ENCODE assay signal across 38 cellular contexts in genomic region chrX:7480721-7481120, GRCh38.
"Had no signal": no experiment of that assay in that cellular context is flagged by ENCODE, and none has a peak within 500 bp of the region (broad histone marks: within the 10 kb centered on the region; RNA-seq: fewer than 3 reads in every experiment).

No MANE protein-coding gene starts in this region.

- ATAC-seq: activated naive CD4-positive, alpha-beta T cell treated with anti-CD3 and anti-CD28 coated beads, Interleukin-2, amount 50 U/mL, for 72 hours; activated T-cell treated with anti-CD3 and anti-CD28 coated beads, Interleukin-2, amount 50 U/mL, for 4 hours; activated T-cell treated with anti-CD3 and anti-CD28 coated beads, Interleukin-2, amount 50 U/mL, for 72 hours; activated T-helper 17 cell treated with anti-CD3 and anti-CD28 coated beads, Interleukin-2, amount 50 U/mL, for 72 hours; body of pancreas had no signal

- H3K36me3 Mint-ChIP-seq: activated naive CD4-positive, alpha-beta T cell treated with anti-CD3 and anti-CD28 coated beads, Interleukin-2, amount 10 ng/mL, durations not matched to agents 7 days and 5 days; activated naive CD4-positive, alpha-beta T cell treated with anti-CD3 and anti-CD28 coated beads, Interleukin-2, amount 50 U/mL, for 24 hours; activated naive CD4-positive, alpha-beta T cell treated with anti-CD3 and anti-CD28 coated beads, Interleukin-2, amount 50 U/mL, for 72 hours; activated naive CD8-positive, alpha-beta T cell; activated naive CD8-positive, alpha-beta T cell treated with anti-CD3 and anti-CD28 coated beads for 36 hours; activated naive CD8-positive, alpha-beta T cell treated with anti-CD3 and anti-CD28 coated beads, Interleukin-2, amount 10 ng/mL, durations not matched to agents 7 days and 5 days; brain had no signal

- H3K36me3 ChIP-seq: adrenal gland, ascending aorta, brain microvascular endothelial cell, breast epithelium, cardiac muscle cell had no signal

- H3K9me3 ChIP-seq: adrenal gland, ascending aorta, body of pancreas, breast epithelium had no signal

- DNase-seq: activated effector memory CD4-positive, alpha-beta T cell treated with anti-CD3 and anti-CD28 coated beads, Interleukin-2, amount 50 U/mL, for 16 hours; activated effector memory CD4-positive, alpha-beta T cell treated with Interleukin-2 at 50 U/mL for 16 hours; activated gamma-delta T cell; activated gamma-delta T cell treated with Interleukin-2 at 50 U/mL for 16 hours; activated naive CD4-positive, alpha-beta T cell; activated naive CD4-positive, alpha-beta T cell treated with anti-CD3 and anti-CD28 coated beads for 36 hours; activated naive CD4-positive, alpha-beta T cell treated with anti-CD3 and anti-CD28 coated beads, Interleukin-2, amount 10 ng/mL, durations not matched to agents 7 days and 5 days; activated naive CD4-positive, alpha-beta T cell treated with anti-CD3 and anti-CD28 coated beads, Interleukin-2, amount 50 U/mL, for 16 hours; activated naive CD4-positive, alpha-beta T cell treated with Interleukin-2 at 50 U/mL for 16 hours; activated naive CD8-positive, alpha-beta T cell treated with anti-CD3 and anti-CD28 coated beads for 36 hours; activated naive CD8-positive, alpha-beta T cell treated with anti-CD3 and anti-CD28 coated beads, Interleukin-2, amount 10 ng/mL, durations not matched to agents 7 days and 5 days; activated T-cell treated with anti-CD3 and anti-CD28 coated beads for 4 hours; activated T-cell treated with anti-CD3 and anti-CD28 coated beads, Interleukin-2, amount 50 U/mL, for 1 hour; activated T-cell treated with anti-CD3 and anti-CD28 coated beads, Interleukin-2, amount 50 U/mL, for 24 hours; activated T-cell treated with anti-CD3 and anti-CD28 coated beads, Interleukin-2, amount 50 U/mL, for 4 hours; activated T-cell treated with anti-CD3 and anti-CD28 coated beads, Interleukin-2, amount 50 U/mL, for 48 hours; activated T-cell treated with anti-CD3 and anti-CD28 coated beads, Interleukin-2, amount 50 U/mL, for 72 hours; adrenal gland; amniotic stem cell; amygdala; anterior cingulate cortex; aorta; body of pancreas; brain microvascular endothelial cell; caudate nucleus; central memory CD4-positive, alpha-beta T cell; cerebellar nuclear complex had no signal

- H3K4me3 ChIP-seq: adrenal gland, ascending aorta, body of pancreas, breast epithelium, cardiac muscle cell had no signal

- H3K27ac ChIP-seq: adrenal gland, ascending aorta, body of pancreas, brain microvascular endothelial cell, breast epithelium, cardiac muscle cell had no signal

- H3K27me3 ChIP-seq: adrenal gland, ascending aorta, body of pancreas, brain microvascular endothelial cell, breast epithelium, cardiac muscle cell had no signal

- H3K9me3 Mint-ChIP-seq: activated naive CD4-positive, alpha-beta T cell treated with anti-CD3 and anti-CD28 coated beads for 36 hours; activated naive CD4-positive, alpha-beta T cell treated with anti-CD3 and anti-CD28 coated beads, Interleukin-2, amount 50 U/mL, for 24 hours; activated naive CD8-positive, alpha-beta T cell treated with anti-CD3 and anti-CD28 coated beads for 36 hours; activated naive CD8-positive, alpha-beta T cell treated with anti-CD3 and anti-CD28 coated beads, Interleukin-2, amount 10 ng/mL, durations not matched to agents 7 days and 5 days; activated T-cell treated with anti-CD3 and anti-CD28 coated beads, Interleukin-2, amount 50 U/mL, for 4 hours; activated T-helper 1 cell treated with anti-CD3 and anti-CD28 coated beads, Interleukin-12 subunit alpha, Interleukin-12 subunit beta, Interleukin-2, Interleukin-4 antibody, amounts not matched to agents 30 ng/mL and 10 ng/mL and 1 ng/mL, durations not matched to agents 14 hours and 24 hours and 36 hours; activated T-helper 17 cell treated with anti-CD3 and anti-CD28 coated beads, Interleukin-2, amount 50 U/mL, for 72 hours; activated T-helper 2 cell treated with anti-CD3 and anti-CD28 coated beads, Interferon-gamma antibody, Interleukin-2, Interleukin-4, amounts not matched to agents 10 μg/mL and 5 μg/mL and 100 μg/mL, durations not matched to agents 14 hours and 24 hours and 36 hours; brain had no signal

- H3K27me3 Mint-ChIP-seq: activated naive CD4-positive, alpha-beta T cell treated with anti-CD3 and anti-CD28 coated beads, Interleukin-2, amount 10 ng/mL, durations not matched to agents 7 days and 5 days; activated naive CD4-positive, alpha-beta T cell treated with anti-CD3 and anti-CD28 coated beads, Interleukin-2, amount 50 U/mL, for 24 hours; activated naive CD8-positive, alpha-beta T cell; activated naive CD8-positive, alpha-beta T cell treated with anti-CD3 and anti-CD28 coated beads for 36 hours; activated naive CD8-positive, alpha-beta T cell treated with anti-CD3 and anti-CD28 coated beads, Interleukin-2, amount 10 ng/mL, durations not matched to agents 7 days and 5 days; activated T-cell treated with anti-CD3 and anti-CD28 coated beads, Interleukin-2, amount 50 U/mL, for 24 hours; activated T-helper 17 cell treated with anti-CD3 and anti-CD28 coated beads, Interleukin-2, amount 50 U/mL, for 72 hours; central memory CD8-positive, alpha-beta T cell had no signal

- H3K4me3 Mint-ChIP-seq: activated naive CD4-positive, alpha-beta T cell treated with anti-CD3 and anti-CD28 coated beads for 36 hours; activated naive CD4-positive, alpha-beta T cell treated with anti-CD3 and anti-CD28 coated beads, Interleukin-2, amount 10 ng/mL, durations not matched to agents 7 days and 5 days; activated naive CD4-positive, alpha-beta T cell treated with anti-CD3 and anti-CD28 coated beads, Interleukin-2, amount 50 U/mL, for 24 hours; activated naive CD8-positive, alpha-beta T cell; activated naive CD8-positive, alpha-beta T cell treated with anti-CD3 and anti-CD28 coated beads for 36 hours; activated naive CD8-positive, alpha-beta T cell treated with anti-CD3 and anti-CD28 coated beads, Interleukin-2, amount 10 ng/mL, durations not matched to agents 7 days and 5 days; activated T-cell treated with anti-CD3 and anti-CD28 coated beads, Interleukin-2, amount 50 U/mL, for 24 hours; activated T-cell treated with anti-CD3 and anti-CD28 coated beads, Interleukin-2, amount 50 U/mL, for 4 hours; activated T-cell treated with anti-CD3 and anti-CD28 coated beads, Interleukin-2, amount 50 U/mL, for 72 hours; activated T-helper 1 cell treated with anti-CD3 and anti-CD28 coated beads, Interleukin-12 subunit alpha, Interleukin-12 subunit beta, Interleukin-2, Interleukin-4 antibody, amounts not matched to agents 30 ng/mL and 10 ng/mL and 1 ng/mL, durations not matched to agents 14 hours and 24 hours and 36 hours; activated T-helper 17 cell treated with anti-CD3 and anti-CD28 coated beads, Interleukin-2, amount 50 U/mL, for 72 hours; brain; central memory CD8-positive, alpha-beta T cell had no signal

- H3K4me1 ChIP-seq: adrenal gland, ascending aorta, body of pancreas, breast epithelium had no signal

- H3K4me1 Mint-ChIP-seq: activated naive CD4-positive, alpha-beta T cell treated with anti-CD3 and anti-CD28 coated beads, Interleukin-2, amount 10 ng/mL, durations not matched to agents 7 days and 5 days; activated naive CD4-positive, alpha-beta T cell treated with anti-CD3 and anti-CD28 coated beads, Interleukin-2, amount 50 U/mL, for 24 hours; activated naive CD8-positive, alpha-beta T cell treated with anti-CD3 and anti-CD28 coated beads for 36 hours; activated naive CD8-positive, alpha-beta T cell treated with anti-CD3 and anti-CD28 coated beads, Interleukin-2, amount 10 ng/mL, durations not matched to agents 7 days and 5 days; activated T-helper 17 cell treated with anti-CD3 and anti-CD28 coated beads, Interleukin-2, amount 50 U/mL, for 72 hours; brain; central memory CD8-positive, alpha-beta T cell had no signal

- H3K27ac Mint-ChIP-seq: activated naive CD4-positive, alpha-beta T cell treated with anti-CD3 and anti-CD28 coated beads for 36 hours; activated naive CD4-positive, alpha-beta T cell treated with anti-CD3 and anti-CD28 coated beads, Interleukin-2, amount 10 ng/mL, durations not matched to agents 7 days and 5 days; activated naive CD4-positive, alpha-beta T cell treated with anti-CD3 and anti-CD28 coated beads, Interleukin-2, amount 50 U/mL, for 24 hours; activated naive CD4-positive, alpha-beta T cell treated with anti-CD3 and anti-CD28 coated beads, Interleukin-2, amount 50 U/mL, for 72 hours; activated naive CD8-positive, alpha-beta T cell; activated naive CD8-positive, alpha-beta T cell treated with anti-CD3 and anti-CD28 coated beads for 36 hours; activated naive CD8-positive, alpha-beta T cell treated with anti-CD3 and anti-CD28 coated beads, Interleukin-2, amount 10 ng/mL, durations not matched to agents 7 days and 5 days; activated T-cell treated with anti-CD3 and anti-CD28 coated beads, Interleukin-2, amount 50 U/mL, for 24 hours; activated T-cell treated with anti-CD3 and anti-CD28 coated beads, Interleukin-2, amount 50 U/mL, for 72 hours; activated T-helper 1 cell treated with anti-CD3 and anti-CD28 coated beads, Interleukin-12 subunit alpha, Interleukin-12 subunit beta, Interleukin-2, Interleukin-4 antibody, amounts not matched to agents 30 ng/mL and 10 ng/mL and 1 ng/mL, durations not matched to agents 14 hours and 24 hours and 36 hours; activated T-helper 17 cell treated with anti-CD3 and anti-CD28 coated beads, Interleukin-2, amount 50 U/mL, for 72 hours; activated T-helper 2 cell treated with anti-CD3 and anti-CD28 coated beads, Interferon-gamma antibody, Interleukin-2, Interleukin-4, amounts not matched to agents 10 μg/mL and 5 μg/mL and 100 μg/mL, durations not matched to agents 14 hours and 24 hours and 36 hours; brain had no signal
